Comparison of ENCODE assay signal across 8 cellular contexts in the genomic region with DNA sequence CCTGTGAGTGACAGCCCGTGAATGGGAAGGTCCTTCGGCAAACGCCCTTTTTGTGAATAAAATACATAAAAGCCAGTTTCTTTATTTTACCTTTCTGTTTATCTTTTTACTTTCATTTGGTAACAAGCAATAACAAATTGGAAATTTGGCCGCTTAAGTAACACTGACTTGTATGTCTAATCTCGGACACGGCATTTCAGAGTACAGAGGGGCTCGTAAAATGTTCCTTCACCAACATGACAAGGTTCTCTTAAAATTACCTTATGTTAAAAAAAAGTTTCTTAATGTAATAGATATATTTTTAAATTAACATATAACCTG. TPM values are rescaled to one million over a fixed set of nuclear protein-coding genes. Genes with fewer than 3 reads are reported as not detected.
DNase-seq lines count a peak whose midpoint lies in the region; ATAC-seq, FAIRE-seq and TF ChIP-seq lines count a peak whose summit lies in the region.

No MANE protein-coding gene starts in this region.

- TF ChIP-seq CTCF in AG09309 (IDR thresholded peaks at IDR 0.05; ENCODE audit: control insufficient read depth, insufficient read depth, low read depth, low read length, missing control alignments) (no peak), bronchial epithelial cell (IDR thresholded peaks at IDR 0.05; ENCODE audit: insufficient read depth, low read length, severe bottlenecking) (no peak)

- H3K36me3 ChIP-seq in bronchial epithelial cell (ENCODE audit: control insufficient read depth, insufficient read depth, low read length) = no peaks in the 10 kb centered on the region
- H3K36me3 ChIP-seq in muscle layer of colon (ENCODE audit: insufficient read depth, low read length) = no peaks in the 10 kb centered on the region

- peak overlapping the region; percentile 87 for H3K27ac ChIP-seq in muscle layer of colon (ENCODE audit: low read depth, low read length)

- ATAC-seq in HG03175 (IDR thresholded peaks at IDR 0.05; ENCODE audit: unreplicated experiment) = peak; percentile 1
- ATAC-seq in HG03139 (IDR thresholded peaks at IDR 0.05; ENCODE audit: unreplicated experiment) = no peak
- no peak for ATAC-seq in HG02759 (IDR thresholded peaks at IDR 0.05; ENCODE audit: unreplicated experiment)
- ATAC-seq in GM19455 (IDR thresholded peaks at IDR 0.05; ENCODE audit: unreplicated experiment) = no peak

- H3K27me3 ChIP-seq in bronchial epithelial cell (ENCODE audit: control insufficient read depth, insufficient read depth, low read length) = no peaks in the 10 kb centered on the region
- no peaks in the 10 kb centered on the region for H3K27me3 ChIP-seq in muscle layer of colon (ENCODE audit: control insufficient read depth in 1 of 2, insufficient read depth in 2 of 2, low read length in 2 of 2)

- peak overlapping the region; percentile 100 for H3K9ac ChIP-seq in muscle layer of colon (ENCODE audit: low read length)

- H3K9me3 ChIP-seq in muscle layer of colon (ENCODE audit: low read length) = peaks cover 2% of the 10 kb centered on the region

- no peak for FAIRE-seq in bronchial epithelial cell (lab: Jason Lieb, UNC)

- H3K4me1 ChIP-seq in muscle layer of colon (ENCODE audit: insufficient read depth, low read length) = peaks cover 11% of the 10 kb centered on the region

- H3K4me3 ChIP-seq in AG09309 (ENCODE audit: control insufficient read depth, low read depth, low read length) (peak overlapping the region; percentile 57), bronchial epithelial cell (ENCODE audit: low read depth, low read length) (peak overlapping the region; percentile 74), muscle layer of colon (ENCODE audit: low read depth in 1 of 2, low read length in 2 of 2) (peak overlapping the region; percentile 91 to 94)

- DNase-seq in AG09309 (ENCODE audit: low read depth) = no peak
- no peak for DNase-seq in bronchial epithelial cell (ENCODE audit: low read depth)
- DNase-seq in NCI-H69 (lab: John Stamatoyannopoulos, UW) = no peak

RNA-seq across cellular contexts. Expression of a gene that starts 0.6 kb away (rescaled TPM):
- total RNA-seq in bronchial epithelial cell = 1.8 and 1.9 TPM in 2 replicates
